10 cellular contexts compared by ENCODE assay signal in the genomic region with DNA sequence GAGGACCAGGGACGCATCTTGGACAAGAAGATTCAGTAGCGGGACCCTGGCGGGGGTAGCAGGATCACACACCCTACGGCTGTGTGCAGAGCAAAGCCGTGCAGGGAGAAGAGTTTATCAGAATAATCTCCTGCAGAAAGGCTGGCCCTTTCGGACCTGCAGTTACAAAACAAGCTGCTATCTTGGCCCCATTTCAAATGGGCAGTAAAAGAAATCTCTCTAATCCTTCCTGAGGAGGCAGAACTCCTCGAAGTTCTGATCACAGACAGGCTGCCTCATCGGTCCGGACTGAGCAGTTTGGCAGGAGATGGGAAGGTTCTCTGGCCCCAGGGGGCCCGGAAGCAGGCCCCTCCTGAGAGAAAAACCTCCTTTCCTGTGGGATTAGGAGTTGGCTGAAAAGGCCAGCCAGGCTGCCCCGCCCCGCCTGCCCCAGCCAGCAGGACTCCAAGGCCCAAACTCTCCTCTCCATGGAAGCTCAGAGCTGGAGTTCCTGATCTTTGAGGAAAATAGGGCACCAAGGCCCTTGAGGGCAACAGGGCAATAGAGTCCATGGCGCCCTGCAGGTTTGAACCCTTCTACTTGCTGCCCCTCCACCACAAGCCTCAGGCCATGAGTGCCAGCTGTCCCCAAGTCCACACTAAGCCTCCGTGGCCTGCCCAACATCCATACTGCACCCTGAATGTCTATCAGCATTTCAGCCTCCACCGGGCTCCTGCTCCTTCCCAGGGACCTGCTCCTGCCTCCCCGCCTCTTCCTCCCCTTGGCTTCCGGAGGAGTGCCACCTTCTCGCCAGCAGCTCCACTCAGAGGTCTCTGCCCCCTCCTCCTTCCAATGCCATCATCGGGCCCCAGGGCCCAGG.
DNase-seq lines count a peak whose midpoint lies in the region; ATAC-seq, FAIRE-seq and TF ChIP-seq lines count a peak whose summit lies in the region.
"Had no signal": no experiment of that assay in that cellular context is flagged by ENCODE, and none has a peak within 500 bp of the region (broad histone marks: within the 10 kb centered on the region; RNA-seq: fewer than 3 reads in every experiment).

No MANE protein-coding gene starts in this region.

- peak; percentile 19 for FAIRE-seq in K562 (lab: Jason Lieb, UNC)
- FAIRE-seq: RCC 7860 had no signal

- H3K4me2 ChIP-seq in K562 (ENCODE audit: insufficient read depth, low read length): no peak overlapping the region

- POLR2A ChIA-PET in K562 (lab: Yijun Ruan, JAX): interaction anchor here (0.5 to 1.1 kb wide), 4 partner anchors 9 to 1009 kb away, joined by 3 read pairs; partner anchors contain the start of gene ARFGEF2

- in situ Hi-C loops in K562 (cut with MboI): no loop called here
- in situ Hi-C loops in transverse colon (cut with MboI; ENCODE audit: low pct_ligation_motif_present in 1 of 4, low pct_unique_long_range_greater_than_20kb in 1 of 4, low sequenced_read_pairs in 3 of 4): no loop called here

- intact Hi-C loops in Right ventricle myocardium inferior (cut with DNase I) (loop anchor here (5.0 kb wide), 1 partner anchor 46 kb away; no protein-coding TSS in a partner anchor), K562 (cut with micrococcal nuclease) (no loop called here), transverse colon (cut with DNase I; ENCODE audit: low total_unique reads) (no loop called here)

- no peaks in the 10 kb centered on the region for H3K9me3 ChIP-seq in right atrium auricular region
- no peaks in the 10 kb centered on the region for H3K9me3 ChIP-seq in K562 (replicated peaks; ENCODE audit: control insufficient read depth, insufficient read depth, low read depth, low read length)
- no peaks in the 10 kb centered on the region for H3K9me3 ChIP-seq in transverse colon

- TF ChIP-seq CTCF in right atrium auricular region (IDR thresholded peaks at IDR 0.05): no peak
- TF ChIP-seq CTCF in K562 (IDR thresholded peaks at IDR 0.05 in 2 of 3, conservative IDR thresholded peaks at IDR 0.05 in 1 of 3; ENCODE audit: insufficient read depth in 2 of 3, low read depth in 1 of 3, low read length in 3 of 3): no peak
- TF ChIP-seq CTCF in transverse colon (IDR thresholded peaks at IDR 0.05): no peak

- TF ChIP-seq RAD21 in K562 (CRISPR knock-in tag; conservative IDR thresholded peaks at IDR 0.05 in 1 of 2, IDR thresholded peaks at IDR 0.05 in 1 of 2): no peak

- TF ChIP-seq POLR2A in K562 (conservative IDR thresholded peaks at IDR 0.05): no peak
- TF ChIP-seq POLR2A in transverse colon (IDR thresholded peaks at IDR 0.05): no peak

- ATAC-seq in Right ventricle myocardium inferior (peak; percentile 10), K562 (peak; percentile 42), left lobe of liver (peak; percentile 62), HG02588 (IDR thresholded peaks at IDR 0.05; ENCODE audit: unreplicated experiment) (no peak)
- ATAC-seq: CD8-positive, alpha-beta T cell had no signal

- H4K20me1 ChIP-seq in K562 (replicated peaks; ENCODE audit: control insufficient read depth, insufficient read depth, low read length): peaks cover 15% of the 10 kb centered on the region

- H3K9me1 ChIP-seq in K562 (ENCODE audit: control insufficient read depth, insufficient read depth, low read length): no peaks in the 10 kb centered on the region

- DNase-seq in Right ventricle myocardium inferior (ENCODE audit: missing footprints) (no peak), right atrium auricular region (ENCODE audit: low spot score) (no peak), K562 (ENCODE audit: extremely low read depth in 1 of 4, low spot score in 3 of 4) (peak in 1 of 4 experiments; percentile 21), left lobe of liver (ENCODE audit: low spot score) (no peak), transverse colon (no peak), kidney tubule cell (ENCODE audit: low spot score) (no peak)
- DNase-seq in activated effector memory CD4-positive, alpha-beta T cell treated with anti-CD3 and anti-CD28 coated beads, Interleukin-2, amount 50 U/mL, for 16 hours: no peak
- DNase-seq: CD8-positive, alpha-beta T cell had no signal

- H2AFZ ChIP-seq in K562 (ENCODE audit: low read depth, low read length): no peak overlapping the region

- WGBS in K562 (ENCODE audit: insufficient coverage, low coverage, missing lambda C conversion rate): 16% methylated on average over 15 of the region's 19 CpGs
- WGBS in transverse colon (ENCODE audit: low coverage in 1 of 2), 2 donors: 53 to 90% methylated on average over 2 to 19 of the region's 19 CpGs

- TF ChIP-seq EP300 in K562 (IDR thresholded peaks at IDR 0.05; ENCODE audit: low read length): no peak
- TF ChIP-seq EP300 in transverse colon (IDR thresholded peaks at IDR 0.05; ENCODE audit: low read depth): no peak

- H3K79me2 ChIP-seq in K562 (ENCODE audit: control insufficient read depth, insufficient read depth, low read length): no peaks in the 10 kb centered on the region

- BruUV-seq in K562 (replicated peaks; lab: Mats Ljungman, UMichigan): no TSS peak

- CTCF ChIA-PET in K562 (lab: Yijun Ruan, JAX; ENCODE audit: low intra/inter-chr PET ratio): no interaction called here

- H3K27ac ChIP-seq in right atrium auricular region (peak overlapping the region in 1 of 2 donors; percentile 29), K562 (ENCODE audit: extremely low read depth, low read depth, low read length) (no peak overlapping the region), transverse colon (peak overlapping the region; percentile 53 to 74 (median 61))

- H3K27me3 ChIP-seq in right atrium auricular region (no peaks in the 10 kb centered on the region), K562 (ENCODE audit: control insufficient read depth in 2 of 2, insufficient read depth in 2 of 2, low read length in 2 of 2) (no peaks in the 10 kb centered on the region; a peak in 1 of 5 replicates), transverse colon (no peaks in the 10 kb centered on the region)

- H3K9ac ChIP-seq in K562 (ENCODE audit: insufficient read depth in 1 of 2, low read depth in 2 of 2, low read length in 2 of 2): peak overlapping the region in 1 of 2 experiments; percentile 8; a peak in 1 of 4 replicates

- H3K36me3 ChIP-seq in right atrium auricular region (no peaks in the 10 kb centered on the region), K562 (ENCODE audit: control insufficient read depth, insufficient read depth, low read length) (no peaks in the 10 kb centered on the region), transverse colon (no peaks in the 10 kb centered on the region)

- H3K4me3 ChIP-seq in right atrium auricular region (no peak overlapping the region), K562 (no peak overlapping the region), transverse colon (no peak overlapping the region)

- H3K4me1 ChIP-seq in right atrium auricular region: peaks cover 0 to 63% of the 10 kb centered on the region in 2 donors
- H3K4me1 ChIP-seq in K562 (replicated peaks in 1 of 2; ENCODE audit: control insufficient read depth in 2 of 2, insufficient read depth in 2 of 2, low read length in 2 of 2): peaks cover 13 to 29% of the 10 kb centered on the region in 2 experiments; a peak in 4 of 5 replicates
- H3K4me1 ChIP-seq in transverse colon: peaks cover 31 to 81% (median 57%) of the 10 kb centered on the region in 4 donors

TF ChIP-seq in K562, 482 proteins besides CTCF, POLR2A, EP300 and RAD21:
- TF ChIP-seq NCOR1 (IDR thresholded peaks at IDR 0.05) (no peak), NFIC (IDR thresholded peaks at IDR 0.05) (peak; percentile 32; the same call in 1 of the 2 replicates), CBFA2T2 (conservative IDR thresholded peaks at IDR 0.05) (no peak), LARP7 (IDR thresholded peaks at IDR 0.05) (no peak), HNRNPH1 (optimal IDR thresholded peaks at IDR 0.05; ENCODE audit: low read depth, low read length) (no peak), SIN3B (IDR thresholded peaks at IDR 0.05; ENCODE audit: low read depth) (no peak), CHD2 (IDR thresholded peaks at IDR 0.05; ENCODE audit: low read depth, low read length) (no peak), SMARCA5 (IDR thresholded peaks at IDR 0.05) (no peak)
TF ChIP-seq in K562: peak in this region for 1.
